ENCODE assay signal across 13 cellular contexts in the genomic region with DNA sequence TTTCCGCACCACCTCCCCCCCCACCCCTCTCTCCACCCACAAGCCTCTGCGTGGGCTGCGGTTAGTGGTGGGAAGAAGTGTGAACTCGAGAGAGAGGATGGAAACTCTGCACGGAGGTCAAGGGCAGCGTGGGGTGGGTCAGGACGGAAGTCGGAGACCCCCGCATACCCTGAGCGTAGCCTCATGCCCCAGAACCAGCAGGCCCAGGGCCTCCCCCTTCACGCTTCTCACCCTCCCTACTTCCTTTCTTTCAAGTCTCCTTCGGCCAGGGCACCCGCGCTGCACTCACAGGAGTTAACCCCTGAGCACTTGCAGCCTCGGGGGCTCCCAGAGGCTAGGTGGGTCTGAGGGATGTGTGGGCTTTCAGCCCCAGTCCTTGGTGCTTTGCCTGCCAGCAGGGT. TPM values are rescaled to one million over a fixed set of nuclear protein-coding genes. Genes with fewer than 3 reads are reported as not detected.
DNase-seq lines count a peak whose midpoint lies in the region; ATAC-seq, FAIRE-seq and TF ChIP-seq lines count a peak whose summit lies in the region.
"Had no signal": no experiment of that assay in that cellular context is flagged by ENCODE, and none has a peak within 500 bp of the region (broad histone marks: within the 10 kb centered on the region; RNA-seq: fewer than 3 reads in every experiment).

No MANE protein-coding gene starts in this region.

- DNase-seq in GM20000 (ENCODE audit: low spot score) = peak; percentile 65
- peak; percentile 44 for DNase-seq in activated CD4-positive, CD25-positive, alpha-beta regulatory T cell treated with anti-CD3 and anti-CD28 coated beads, Interleukin-2, amount 50 U/mL, for 72 hours
- no peak for DNase-seq in GM12878 (ENCODE audit: low read depth, low spot score)
- peak; percentile 54 to 71 for DNase-seq in stimulated activated CD8-positive, alpha-beta memory T cell treated with anti-CD3 and anti-CD28 coated beads, Interleukin-15, amount 100 ng/mL, for 48 hours (ENCODE audit: low read depth in 2 of 2)
- no peak for DNase-seq in stomach
- DNase-seq in NCI-H128 (lab: John Stamatoyannopoulos, UW; ENCODE audit: unreplicated experiment) = no peak
- no peak for DNase-seq in sciatic nerve (ENCODE audit: low spot score)
- DNase-seq: NCI-H1417 had no signal

- H3K9ac ChIP-seq in GM12878 (ENCODE audit: control insufficient read depth, insufficient read depth, low read length) = no peak overlapping the region

- peak overlapping the region; percentile 75 for H3K4me2 ChIP-seq in GM12878 (ENCODE audit: control insufficient read depth, insufficient read depth)

- H3K27ac ChIP-seq in GM12878 (ENCODE audit: control insufficient read depth, insufficient read depth) (no peak overlapping the region), stomach (no peak overlapping the region)
- H3K27ac ChIP-seq: RWPE1 had no signal

- no peak for TF ChIP-seq CTCF in GM20000 (IDR thresholded peaks at IDR 0.05; ENCODE audit: extremely low read depth, missing control alignments)
- TF ChIP-seq CTCF in GM12878 (IDR thresholded peaks at IDR 0.05 in 2 of 3, conservative IDR thresholded peaks at IDR 0.05 in 1 of 3; ENCODE audit: control insufficient read depth in 2 of 3, extremely low read depth in 1 of 3, insufficient read depth in 1 of 3, low read depth in 3 of 3, low read length in 3 of 3) = no peak
- no peak for TF ChIP-seq CTCF in stomach (IDR thresholded peaks at IDR 0.05)

- in situ Hi-C loops in GM12878 (cut with MboI) = no loop called here

- no peak for TF ChIP-seq POLR2A in GM12878 (IDR thresholded peaks at IDR 0.05; ENCODE audit: low read depth, low read length)
- no peak for TF ChIP-seq POLR2A in stomach (IDR thresholded peaks at IDR 0.05)

- FAIRE-seq in GM12878 (lab: Jason Lieb, UNC) = peak; percentile 13
- FAIRE-seq: G401.6 had no signal

- POLR2A ChIA-PET in GM12878 (lab: Charles Lee) = interaction anchor here (9.2 kb wide), 1 partner anchor 14 kb away, joined by 76 read pairs; no protein-coding TSS in a partner anchor

- no peaks in the 10 kb centered on the region for H3K79me2 ChIP-seq in GM12878 (ENCODE audit: control insufficient read depth, insufficient read depth, low read length)

- no peaks in the 10 kb centered on the region for H4K20me1 ChIP-seq in GM12878 (ENCODE audit: control insufficient read depth, insufficient read depth)

- WGBS in GM12878 (ENCODE audit: insufficient coverage, insufficient replicate concordance, low lambda C conversion rate, missing lambda C conversion rate) = 3% methylated on average over 15 of the region's 15 CpGs
- 53 to 79% (median 68%) methylated on average over 15 of the region's 15 CpGs for WGBS in stomach, 5 donors

- RAD21 ChIA-PET in GM12878 (lab: Charles Lee; ENCODE audit: unreplicated experiment) = interaction anchor here (7.4 to 9.9 kb wide), 2 partner anchors 13 to 31 kb away, joined by 136 to 142 read pairs; a partner anchor contains a TSS

- TF ChIP-seq EP300 in GM12878 (IDR thresholded peaks at IDR 0.05; ENCODE audit: borderline replicate concordance in 1 of 2, control insufficient read depth in 1 of 2, low read depth in 2 of 2, low read length in 2 of 2) (peak; percentile 18 to 30; a peak in 1 of 4 replicates), stomach (IDR thresholded peaks at IDR 0.05) (no peak)

- CTCF ChIA-PET in GM12878 (lab: Yijun Ruan, JAX) = interaction anchor here (0.6 to 9.4 kb wide), 2 partner anchors 13 to 62 kb away, joined by 3 to 229 read pairs; no protein-coding TSS in a partner anchor

- H3K4me1 ChIP-seq in GM12878 (ENCODE audit: control insufficient read depth, insufficient read depth, low read length) (peaks cover 42% of the 10 kb centered on the region), stomach (peaks cover 14 to 56% (median 23%) of the 10 kb centered on the region in 4 donors)

- H3K36me3 ChIP-seq in GM12878 (ENCODE audit: control insufficient read depth in 2 of 2, insufficient read depth in 2 of 2, low read length in 1 of 2) = no peaks in the 10 kb centered on the region
- peaks cover 9 to 36% (median 32%) of the 10 kb centered on the region in 4 donors for H3K36me3 ChIP-seq in stomach

- intact Hi-C loops in GM12878 (cut with micrococcal nuclease; ENCODE audit: unreplicated experiment) = no loop called here
- intact Hi-C loops in stomach (cut with DNase I; ENCODE audit: low total_unique reads) = no loop called here
- intact Hi-C loops in sciatic nerve (cut with DNase I) = no loop called here

- no peaks in the 10 kb centered on the region for H3K9me3 ChIP-seq in GM12878 (replicated peaks; ENCODE audit: control insufficient read depth, insufficient read depth, low read length)
- H3K9me3 ChIP-seq in stomach = no peaks in the 10 kb centered on the region

- TF ChIP-seq RAD21 in GM12878 (IDR thresholded peaks at IDR 0.05; ENCODE audit: insufficient read depth, low read depth, low read length) = no peak

- no peak overlapping the region for H3K4me3 ChIP-seq in GM12878
- no peak overlapping the region for H3K4me3 ChIP-seq in stomach

- H3K27me3 ChIP-seq in GM12878 (replicated peaks in 1 of 2; ENCODE audit: control insufficient read depth in 2 of 2, insufficient read depth in 2 of 2, low read length in 1 of 2) (no peaks in the 10 kb centered on the region), stomach (no peaks in the 10 kb centered on the region)

- no peak overlapping the region for H2AFZ ChIP-seq in GM12878 (ENCODE audit: control insufficient read depth, low read depth, low read length)

- BruUV-seq in GM12878 (replicated peaks; lab: Mats Ljungman, UMichigan) = no TSS peak

- SMC1A ChIA-PET in GM12878 (lab: Charles Lee; ENCODE audit: uncharacterized antibody, unreplicated experiment) = interaction anchor here (0.6 to 6.5 kb wide), 6 partner anchors 10 to 42 kb away, joined by 3 to 31 read pairs (median 3); a partner anchor contains a TSS

- ATAC-seq in GM12878 (peak; percentile 66), GM21737 (IDR thresholded peaks at IDR 0.05; ENCODE audit: unreplicated experiment) (no peak), sciatic nerve (no peak)

RNA-seq across cellular contexts. Expression of a gene that starts 9.2 kb away (rescaled TPM):
- 10.4 and 10.6 TPM in 2 replicates for total RNA-seq in GM12878 (2013; cell fraction: nucleolus; rRNA removed)
- total RNA-seq in GM12878 (2014; rRNA removed) (0.11 and 0.23 TPM in 2 replicates), GM12878 (2014; rRNA removed; fragmentation: Illumina TruSeq; extraction: Trizol) (0.18 and 0.85 TPM in 2 replicates), GM12878 (2021) (0.69 and 1.5 TPM in 2 replicates), stomach (10 to 100 TPM in 1 of 5 donors, 1 to 10 TPM in 4; 2.9 to 14.3 (median 6.7) TPM), sciatic nerve (19.9 TPM)
- 0.79 TPM for polyA plus RNA-seq in GM12878 (2011; ENCODE audit: low read depth)
- polyA plus RNA-seq in GM12878 (2011; rRNA removed) (2.0 and 2.7 TPM in 2 replicates), GM12878 (2014; fragmentation: Illumina TruSeq; extraction: Trizol) (0.38 TPM in 1 of 2 replicates, not detected in the other), GM12878 (2014; fragmentation: Nextera tagmentation; extraction: Ambion mirVana) (not detected), GM12878 (2014; rRNA removed) (0.74 and 1.4 TPM in 2 replicates), GM12878 (2016; fragmentation: Nextera tagmentation; extraction: Ambion mirVana) (under 1 TPM in 1 of 2 experiments, not detected in 1; 0.11 TPM), stomach (10 to 100 TPM in 1 of 3 donors, 1 to 10 TPM in 2; 5.4 to 11.5 (median 5.8) TPM)
- polyA plus RNA-seq in GM12878 (2011; cell fraction: cytosol; rRNA removed) = 1.9 and 3.5 TPM in 2 replicates
- polyA plus RNA-seq in GM12878 (2011; cell fraction: nucleus; rRNA removed) = 18.8 and 22.1 TPM in 2 replicates
- polyA plus RNA-seq in GM12878 (2012) = 1.8 and 2.9 TPM in 2 replicates
- polyA minus RNA-seq in GM12878 (2011; rRNA and poly(A)+ RNA removed) = 1.4 and 1.8 TPM in 2 replicates
- polyA minus RNA-seq in GM12878 (2011; cell fraction: cytosol; rRNA and poly(A)+ RNA removed) = 0.94 and 1.1 TPM in 2 replicates
- 1.8 and 2.7 TPM in 2 replicates for polyA minus RNA-seq in GM12878 (2011; cell fraction: nucleus; rRNA and poly(A)+ RNA removed)

RNA-seq across cellular contexts. Expression of a gene that starts 29.8 kb away (rescaled TPM):
- 7.7 and 9.6 TPM in 2 replicates for total RNA-seq in GM12878 (2013; cell fraction: nucleolus; rRNA removed)
- total RNA-seq in GM12878 (2014; rRNA removed) (7.9 and 8.4 TPM in 2 replicates), GM12878 (2014; rRNA removed; fragmentation: Illumina TruSeq; extraction: Trizol) (3.2 and 4.1 TPM in 2 replicates), GM12878 (2021) (8.3 and 9.5 TPM in 2 replicates), stomach (under 1 TPM in 2 of 5 donors, not detected in 3; 0.29 to 0.55 TPM), sciatic nerve (1.1 TPM)
- polyA plus RNA-seq in GM12878 (2011; ENCODE audit: low read depth) = 2.3 TPM
- polyA plus RNA-seq in GM12878 (2011; rRNA removed) (8.6 and 9.6 TPM in 2 replicates), GM12878 (2014; fragmentation: Illumina TruSeq; extraction: Trizol) (4.8 and 6.0 TPM in 2 replicates), GM12878 (2014; fragmentation: Nextera tagmentation; extraction: Ambion mirVana) (1 to 10 TPM in 1 of 2 experiments, under 1 TPM in 1; 0.63 to 1.8 TPM), GM12878 (2014; rRNA removed) (6.0 and 6.3 TPM in 2 replicates), GM12878 (2016; fragmentation: Nextera tagmentation; extraction: Ambion mirVana) (1 to 10 TPM; 1.6 to 1.7 TPM), stomach (under 1 TPM; 0.10 to 0.92 (median 0.31) TPM)
- polyA plus RNA-seq in GM12878 (2011; cell fraction: cytosol; rRNA removed) = 11.3 and 12.2 TPM in 2 replicates
- polyA plus RNA-seq in GM12878 (2011; cell fraction: nucleus; rRNA removed) = 21.6 and 25.3 TPM in 2 replicates
- polyA plus RNA-seq in GM12878 (2012) = 4.7 and 7.3 TPM in 2 replicates
- polyA minus RNA-seq in GM12878 (2011; rRNA and poly(A)+ RNA removed) = 6.6 and 12.4 TPM in 2 replicates
- polyA minus RNA-seq in GM12878 (2011; cell fraction: cytosol; rRNA and poly(A)+ RNA removed) = 6.7 and 10.3 TPM in 2 replicates
- 9.1 and 11.5 TPM in 2 replicates for polyA minus RNA-seq in GM12878 (2011; cell fraction: nucleus; rRNA and poly(A)+ RNA removed)
- total RNA-seq: kidney epithelial cell, pulmonary artery endothelial cell had no signal

RNA-seq across cellular contexts. Expression of a gene that starts 53.5 kb away (rescaled TPM):
- 212 and 232 TPM in 2 replicates for total RNA-seq in GM12878 (2013; cell fraction: nucleolus; rRNA removed)
- total RNA-seq in GM12878 (2014; rRNA removed) (246 and 258 TPM in 2 replicates), GM12878 (2014; rRNA removed; fragmentation: Illumina TruSeq; extraction: Trizol) (261 and 282 TPM in 2 replicates), GM12878 (2021) (485 and 525 TPM in 2 replicates), stomach (100 to 1,000 TPM; 155 to 669 (median 198) TPM), sciatic nerve (223 TPM)
- 133 TPM for polyA plus RNA-seq in GM12878 (2011; ENCODE audit: low read depth)
- polyA plus RNA-seq in GM12878 (2011; rRNA removed) (231 and 237 TPM in 2 replicates), GM12878 (2014; fragmentation: Illumina TruSeq; extraction: Trizol) (430 and 445 TPM in 2 replicates), GM12878 (2014; fragmentation: Nextera tagmentation; extraction: Ambion mirVana) (100 to 1,000 TPM; 130 to 233 TPM), GM12878 (2014; rRNA removed) (255 and 258 TPM in 2 replicates), GM12878 (2016; fragmentation: Nextera tagmentation; extraction: Ambion mirVana) (10 to 100 TPM; 67.8 to 73.9 TPM), stomach (10 to 100 TPM; 32.5 to 49.9 (median 33.6) TPM)
- polyA plus RNA-seq in GM12878 (2011; cell fraction: cytosol; rRNA removed) = 156 and 173 TPM in 2 replicates
- polyA plus RNA-seq in GM12878 (2011; cell fraction: nucleus; rRNA removed) = 144 and 217 TPM in 2 replicates
- polyA plus RNA-seq in GM12878 (2012) = 185 and 207 TPM in 2 replicates
- 236 and 343 TPM in 2 replicates for polyA minus RNA-seq in GM12878 (2011; rRNA and poly(A)+ RNA removed)
- polyA minus RNA-seq in GM12878 (2011; cell fraction: cytosol; rRNA and poly(A)+ RNA removed) = 95.2 and 97.0 TPM in 2 replicates
- polyA minus RNA-seq in GM12878 (2011; cell fraction: nucleus; rRNA and poly(A)+ RNA removed) = 44.5 and 57.6 TPM in 2 replicates

Comparison
In these comparisons a context has a peak if more than half of its experiments do, and no peak if none do; other contexts are left out.
1. DNase-seq: peak in GM20000 (single experiment), activated CD4-positive, CD25-positive, alpha-beta regulatory T cell treated with anti-CD3 and anti-CD28 coated beads, Interleukin-2, amount 50 U/mL, for 72 hours (single experiment) and stimulated activated CD8-positive, alpha-beta memory T cell treated with anti-CD3 and anti-CD28 coated beads, Interleukin-15, amount 100 ng/mL, for 48 hours (2 of 2); none in GM12878 (single experiment), stomach (single experiment), NCI-H128 (single experiment) and sciatic nerve (single experiment).